Comparison of ENCODE assay signal across 8 cellular contexts in the genomic region with DNA sequence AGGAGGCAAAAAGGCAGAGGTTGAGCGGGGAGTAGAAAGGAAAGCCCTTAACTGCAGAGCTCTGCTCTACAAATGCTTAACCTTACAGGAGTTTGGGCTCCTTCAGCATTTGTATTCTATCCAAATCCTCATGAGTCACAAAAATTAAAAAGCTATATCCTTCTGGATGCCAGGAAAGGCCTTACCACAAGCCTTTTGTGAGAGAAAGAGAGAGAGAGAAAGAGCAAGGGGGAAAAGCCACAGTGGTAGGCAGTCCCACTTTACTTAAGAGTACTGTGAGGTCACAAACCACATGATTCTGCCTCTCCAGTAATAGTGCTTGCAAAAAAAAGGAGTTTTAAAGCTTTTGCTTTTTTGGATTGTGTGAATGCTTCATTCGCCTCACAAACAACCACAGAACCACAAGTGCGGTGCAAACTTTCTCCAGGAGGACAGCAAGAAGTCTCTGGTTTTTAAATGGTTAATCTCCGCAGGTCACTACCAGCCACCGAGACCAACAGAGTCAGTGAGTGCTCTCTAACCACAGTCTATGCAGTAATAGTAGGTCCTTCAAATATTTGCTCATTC. TPM values are rescaled to one million over a fixed set of nuclear protein-coding genes. Genes with fewer than 3 reads are reported as not detected.
DNase-seq lines count a peak whose midpoint lies in the region; ATAC-seq, FAIRE-seq and TF ChIP-seq lines count a peak whose summit lies in the region.

Gene RUNX2 (plus strand): TSS at position 375 of the 567 bp plus-strand sequence. CDS start 397 bp downstream, outside the sequence.

- DNase-seq in COLO829 (ENCODE audit: low spot score) (peak; percentile 2), NCI-H774 (lab: John Stamatoyannopoulos, UW) (peak; percentile 42), H1 (ENCODE audit: low read depth in 1 of 2, low spot score in 2 of 2) (no peak), neural progenitor cell (ENCODE audit: low spot score) (no peak), mucosa of descending colon (no peak), DMS114 treated with DMSO at 0.1 percent for 48 hours (lab: John Stamatoyannopoulos, UW; ENCODE audit: unreplicated experiment) (no peak)
- DNase-seq in stimulated activated CD4-positive, alpha-beta T cell treated with anti-CD3 and anti-CD28 coated beads, Interleukin-15, amount 100 ng/mL, for 24 hours, result no peak

- 53% methylated on average over 5 of the region's 5 CpGs; no CpG with 5 or more reads in 1 of the 2 experiments for WGBS in H1 (ENCODE audit: extremely low coverage in 1 of 2, insufficient coverage in 1 of 2, insufficient read length in 1 of 2, insufficient replicate concordance in 2 of 2, low coverage in 1 of 2, low lambda C conversion rate in 2 of 2, missing lambda C conversion rate in 1 of 2), 2 experiments

- H3F3A ChIP-seq in neural progenitor cell (ENCODE audit: low read depth), result no peaks in the 10 kb centered on the region

- TF ChIP-seq CTCF in H1 (IDR thresholded peaks at IDR 0.05; ENCODE audit: control extremely low read depth in 1 of 3, insufficient read depth in 1 of 3, low read depth in 1 of 3, low read length in 3 of 3), result no peak
- TF ChIP-seq CTCF in neural progenitor cell (IDR thresholded peaks at IDR 0.05), result no peak
- TF ChIP-seq CTCF in mucosa of descending colon (IDR thresholded peaks at IDR 0.05), result no peak

- H3K9me3 ChIP-seq in H1 (ENCODE audit: insufficient read depth in 2 of 2, low read depth in 1 of 2, low read length in 1 of 2), result no peaks in the 10 kb centered on the region
- no peaks in the 10 kb centered on the region for H3K9me3 ChIP-seq in neural progenitor cell (ENCODE audit: low read depth)
- no peaks in the 10 kb centered on the region for H3K9me3 ChIP-seq in mucosa of descending colon

- H3K79me1 ChIP-seq in H1 (ENCODE audit: low read depth, low read length), result no peaks in the 10 kb centered on the region

- H2AFZ ChIP-seq in H1 (ENCODE audit: low read length) (no peak within 1 kb of the TSS), neural progenitor cell (replicated peaks) (peak within 1 kb of the TSS; percentile 88)

- no peak for TF ChIP-seq EP300 in H1 (IDR thresholded peaks at IDR 0.05; ENCODE audit: borderline replicate concordance in 1 of 2, low read depth in 2 of 2, low read length in 2 of 2)

- POLR2A ChIA-PET in H1 (lab: Charles Lee; ENCODE audit: partially characterized antibody), result interaction anchor here (1.2 kb wide), 1 partner anchor 7 kb away, joined by 5 read pairs; no protein-coding TSS in a partner anchor

- H3K4ac ChIP-seq in H1 (replicated peaks; ENCODE audit: insufficient read length, low read depth, low read length), result no peak within 1 kb of the TSS

- H3K23ac ChIP-seq in H1 (ENCODE audit: insufficient read length), result no peak within 1 kb of the TSS

- H4K5ac ChIP-seq in H1 (ENCODE audit: insufficient read length, low read depth, low read length), result no peak within 1 kb of the TSS

- ATAC-seq in mucosa of descending colon, result no peak
- ATAC-seq in HG03159 (IDR thresholded peaks at IDR 0.05; ENCODE audit: unreplicated experiment), result no peak

- no peak within 1 kb of the TSS for H2AK5ac ChIP-seq in H1 (ENCODE audit: low read depth, low read length)

- H3K23me2 ChIP-seq in H1 (ENCODE audit: low read depth, low read length), result no peaks in the 10 kb centered on the region; the same call in 1 of the 2 replicates

- TF ChIP-seq POLR2A in H1 (IDR thresholded peaks at IDR 0.05; ENCODE audit: control extremely low read depth in 1 of 2, low read depth in 2 of 2, low read length in 2 of 2), result no peak

- peaks cover 14% of the 10 kb centered on the region for H3K4me1 Mint-ChIP-seq in neural progenitor cell

- no peak within 1 kb of the TSS for H2BK5ac ChIP-seq in H1 (ENCODE audit: low read depth, low read length)

- no peak within 1 kb of the TSS for H3K4me3 Mint-ChIP-seq in neural progenitor cell

- H3K36me3 ChIP-seq in H1 (ENCODE audit: control insufficient read depth in 2 of 4, insufficient read depth in 4 of 4, low read length in 3 of 4) (no peaks in the 10 kb centered on the region), neural progenitor cell (no peaks in the 10 kb centered on the region), mucosa of descending colon (ENCODE audit: low read depth) (no peaks in the 10 kb centered on the region)

- H3K56ac ChIP-seq in H1 (replicated peaks; ENCODE audit: insufficient read length, low read depth, low read length), result no peak within 1 kb of the TSS

- no peak within 1 kb of the TSS for H2BK15ac ChIP-seq in H1 (ENCODE audit: low read length)

- H3K79me2 ChIP-seq in H1 (ENCODE audit: control insufficient read depth in 1 of 2, insufficient read depth in 2 of 2, low read length in 2 of 2) (no peaks in the 10 kb centered on the region), neural progenitor cell (ENCODE audit: low read depth) (no peaks in the 10 kb centered on the region)

- TF ChIP-seq RAD21 in H1 (IDR thresholded peaks at IDR 0.05 in 1 of 2, conservative IDR thresholded peaks at IDR 0.05 in 1 of 2; ENCODE audit: low read depth in 2 of 2, low read length in 2 of 2), result no peak

- FAIRE-seq in H1 (lab: Jason Lieb, UNC), result peak; percentile 81

- no peak within 1 kb of the TSS for H2BK120ac ChIP-seq in H1 (replicated peaks; ENCODE audit: low read depth, low read length)

- CTCF ChIA-PET in H1 (lab: Charles Lee; ENCODE audit: partially characterized antibody), result interaction anchor here (0.6 to 1.3 kb wide), 2 partner anchors 48 to 672 kb away, joined by 3 to 5 read pairs; no protein-coding TSS in a partner anchor

- no peaks in the 10 kb centered on the region for H3K9me3 Mint-ChIP-seq in neural progenitor cell

- no peak within 1 kb of the TSS for H2BK12ac ChIP-seq in H1 (ENCODE audit: low read depth, low read length)

- H2BK20ac ChIP-seq in H1 (ENCODE audit: low read length), result no peak within 1 kb of the TSS

- no peaks in the 10 kb centered on the region for H4K20me1 ChIP-seq in H1 (replicated peaks in 1 of 2; ENCODE audit: control insufficient read depth in 1 of 2, insufficient read depth in 2 of 2, low read length in 2 of 2)
- H4K20me1 ChIP-seq in neural progenitor cell (ENCODE audit: low read depth), result no peaks in the 10 kb centered on the region

- no peak within 1 kb of the TSS for H4K91ac ChIP-seq in H1 (replicated peaks; ENCODE audit: insufficient read length, low read length)

- H3K9ac ChIP-seq in H1 (replicated peaks in 1 of 4; ENCODE audit: extremely low read depth in 1 of 4, low read depth in 3 of 4, low read length in 3 of 4) (no peak within 1 kb of the TSS), neural progenitor cell (no peak within 1 kb of the TSS)

- no peaks in the 10 kb centered on the region for H3K36me3 Mint-ChIP-seq in neural progenitor cell

- H3K27ac ChIP-seq in H1 (ENCODE audit: low read depth, low read length) (no peak within 1 kb of the TSS), neural progenitor cell (no peak within 1 kb of the TSS)

- no peak within 1 kb of the TSS for H3K4me3 ChIP-seq in H1 (ENCODE audit: extremely low read depth in 1 of 4, insufficient read depth in 2 of 4, low read depth in 3 of 4, low read length in 4 of 4)
- H3K4me3 ChIP-seq in neural progenitor cell, result no peak within 1 kb of the TSS
- H3K4me3 ChIP-seq in mucosa of descending colon, result no peak within 1 kb of the TSS

- no peak within 1 kb of the TSS for H4K8ac ChIP-seq in H1 (ENCODE audit: extremely low read depth, insufficient read depth, low read length)

- no peak within 1 kb of the TSS for H3K27ac Mint-ChIP-seq in neural progenitor cell

- no peak within 1 kb of the TSS for H3K18ac ChIP-seq in H1 (ENCODE audit: extremely low read depth, low read length)

- no peaks in the 10 kb centered on the region for H3K27me3 Mint-ChIP-seq in neural progenitor cell (ENCODE audit: insufficient read depth, low read depth)

- no peak within 1 kb of the TSS for H3K14ac ChIP-seq in H1 (ENCODE audit: insufficient read length)

- H3K27me3 ChIP-seq in H1 (replicated peaks in 1 of 4; ENCODE audit: control insufficient read depth in 3 of 4, extremely low read depth in 1 of 4, insufficient read depth in 3 of 4, low read length in 3 of 4) (no peaks in the 10 kb centered on the region), neural progenitor cell (no peaks in the 10 kb centered on the region)

- H3K4me2 ChIP-seq in H1 (ENCODE audit: insufficient read depth in 1 of 2, low read depth in 2 of 2, low read length in 2 of 2) (peak within 1 kb of the TSS; percentile 0 to 49; a peak in 1 of 4 replicates), neural progenitor cell (peak within 1 kb of the TSS; percentile 50)

- H3K4me1 ChIP-seq in H1 (replicated peaks in 1 of 4; ENCODE audit: control insufficient read depth in 3 of 4, insufficient read depth in 4 of 4, low read length in 3 of 4) (peaks cover 0 to 7% (median 3%) of the 10 kb centered on the region in 4 experiments; a peak in 3 of 7 replicates), neural progenitor cell (peaks cover 15% of the 10 kb centered on the region), mucosa of descending colon (ENCODE audit: low read depth) (no peaks in the 10 kb centered on the region)

- intact Hi-C loops in mucosa of descending colon (cut with DNase I, micrococcal nuclease), result no loop called here

TF ChIP-seq in H1, 55 proteins besides CTCF, POLR2A, EP300 and RAD21 (continues in another document):
- no peak for TF ChIP-seq BRCA1 (IDR thresholded peaks at IDR 0.05; ENCODE audit: low read depth, low read length)
- no peak for TF ChIP-seq PHF8 (conservative IDR thresholded peaks at IDR 0.05; ENCODE audit: low read depth, low read length)
- no peak for TF ChIP-seq RNF2 (IDR thresholded peaks at IDR 0.05; ENCODE audit: borderline replicate concordance, low read depth, low read length, missing control alignments, poor library complexity, severe bottlenecking)
- TF ChIP-seq KDM1A (IDR thresholded peaks at IDR 0.05; ENCODE audit: borderline replicate concordance, low read length), result no peak
- TF ChIP-seq TCF12 (IDR thresholded peaks at IDR 0.05; ENCODE audit: low read depth, low read length), result no peak
- no peak for TF ChIP-seq TAF1 (IDR thresholded peaks at IDR 0.05; ENCODE audit: low read depth, low read length)
- no peak for TF ChIP-seq CEBPB (IDR thresholded peaks at IDR 0.05; ENCODE audit: low read depth, low read length)
- TF ChIP-seq JUN (IDR thresholded peaks at IDR 0.05; ENCODE audit: low read depth, low read length), result no peak
- no peak for TF ChIP-seq YY1 (IDR thresholded peaks at IDR 0.05; ENCODE audit: low read depth, low read length)
- TF ChIP-seq CBX8 (IDR thresholded peaks at IDR 0.05; ENCODE audit: borderline replicate concordance, low read depth, low read length), result no peak

RNA-seq across cellular contexts. Expression of gene RUNX2, which starts in this region (rescaled TPM):
- total RNA-seq in H1 (2021; fragmentation: NEBNext Ultra II Directional; extraction: Animal tissue kit (Norgen Biotek cat#: 25700)), result 1.1 and 1.2 TPM in 2 replicates
- polyA plus RNA-seq in H1 (2011; rRNA removed), result 0.26 and 0.38 TPM in 2 replicates
- 0.19 TPM for polyA plus RNA-seq in H1 (2011; cell fraction: cytosol; rRNA removed)
- 0.63 TPM for polyA plus RNA-seq in H1 (2011; cell fraction: nucleus; rRNA removed)
- 0.27 to 0.55 TPM (median 0.36 TPM) in 4 replicates for polyA plus RNA-seq in H1 (2012, experiment 1 of 2)
- 0.04 TPM for polyA plus RNA-seq in H1 (2012, experiment 2 of 2)
- 0.71 TPM for polyA plus RNA-seq in H1 (2013, experiment 1 of 2)
- polyA plus RNA-seq in H1 (2013, experiment 2 of 2), result 0.64 TPM
- polyA minus RNA-seq in H1 (2011; rRNA and poly(A)+ RNA removed), result 0.60 and 0.66 TPM in 2 replicates
- 1.0 TPM for polyA minus RNA-seq in H1 (2011; cell fraction: cytosol; rRNA and poly(A)+ RNA removed)
- polyA minus RNA-seq in H1 (2011; cell fraction: nucleus; rRNA and poly(A)+ RNA removed), result 1.9 TPM
- total RNA-seq in neural progenitor cell (ENCODE audit: low replicate concordance) (0.09 and 0.19 TPM in 2 replicates), mucosa of descending colon (1 to 10 TPM; 2.0 to 4.4 (median 3.4) TPM)

Comparison
In these comparisons a context has a peak if more than half of its experiments do, and no peak if none do; other contexts are left out.
1. DNase-seq: peak in COLO829 (single experiment) and NCI-H774 (single experiment); none in H1 (0 of 2), neural progenitor cell (single experiment), mucosa of descending colon (0 of 3), DMS114 treated with DMSO at 0.1 percent for 48 hours (single experiment) and stimulated activated CD4-positive, alpha-beta T cell treated with anti-CD3 and anti-CD28 coated beads, Interleukin-15, amount 100 ng/mL, for 24 hours (single experiment).